1 cellular context compared by ENCODE assay signal in the genomic region with DNA sequence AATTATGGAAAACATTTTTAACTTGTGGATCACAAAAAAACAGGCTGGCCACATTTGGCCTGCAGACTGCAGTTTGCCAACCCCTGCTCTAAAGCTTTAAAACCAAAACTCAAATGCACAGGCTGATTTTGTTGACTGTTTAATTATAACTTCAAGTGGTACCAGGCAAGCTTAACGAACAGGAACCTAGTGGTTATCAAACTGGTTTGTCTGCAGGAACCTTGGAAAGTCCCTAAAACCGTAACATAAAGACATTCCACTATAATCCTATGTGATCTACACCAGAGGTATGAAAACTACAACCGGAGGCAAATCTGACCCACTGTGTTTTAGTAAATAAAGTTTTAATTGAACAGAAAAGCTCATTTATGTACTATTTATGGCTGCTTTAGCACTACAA.
TF ChIP-seq lines count a peak whose summit lies in the region.

No MANE protein-coding gene starts in this region.

TF ChIP-seq in HepG2, 621 proteins besides CTCF, POLR2A, EP300 and RAD21:
- TF ChIP-seq FOXJ3 (CRISPR knock-in tag; IDR thresholded peaks at IDR 0.05; ENCODE audit: borderline replicate concordance) (no peak), ATF7-NPFF (CRISPR knock-in tag; IDR thresholded peaks at IDR 0.05; ENCODE audit: low read depth) (no peak), BCL6 (CRISPR knock-in tag; IDR thresholded peaks at IDR 0.05) (no peak), PREB (CRISPR knock-in tag; IDR thresholded peaks at IDR 0.05) (no peak), ZNF451 (CRISPR knock-in tag; IDR thresholded peaks at IDR 0.05) (no peak), MATR3 (CRISPR knock-in tag; IDR thresholded peaks at IDR 0.05) (no peak), ZNF30 (CRISPR knock-in tag; IDR thresholded peaks at IDR 0.05) (no peak), ZNF644 (CRISPR knock-in tag; IDR thresholded peaks at IDR 0.05; ENCODE audit: low read depth) (no peak), SP1 (IDR thresholded peaks at IDR 0.05) (no peak), SP1 (CRISPR knock-in tag; IDR thresholded peaks at IDR 0.05) (no peak), YEATS4 (CRISPR knock-in tag; IDR thresholded peaks at IDR 0.05; ENCODE audit: borderline replicate concordance) (no peak), SIX1 (CRISPR knock-in tag; IDR thresholded peaks at IDR 0.05; ENCODE audit: borderline replicate concordance) (no peak)
